ENCODE assay signal across 2 cellular contexts in the genomic region with DNA sequence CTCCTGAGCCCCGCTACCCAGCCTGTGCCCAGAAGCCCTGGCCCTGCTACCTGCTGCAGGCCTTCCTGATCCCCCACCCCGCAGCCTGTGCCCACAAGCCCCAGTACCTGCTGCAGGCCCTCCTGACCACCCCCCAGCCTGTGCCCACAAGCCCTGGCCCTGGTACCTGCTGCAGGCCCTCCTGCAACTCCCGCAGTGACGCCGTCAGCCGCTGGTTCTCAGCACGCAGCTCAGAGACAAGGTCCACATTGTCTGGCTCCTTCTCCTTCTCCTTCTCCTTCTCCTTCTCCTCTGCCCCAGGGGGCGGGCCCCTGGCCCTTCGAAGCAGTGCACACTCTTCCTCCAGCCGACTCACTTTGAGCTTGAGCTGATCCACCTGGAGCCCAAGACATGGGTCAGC.
TF ChIP-seq lines count a peak whose summit lies in the region.

No MANE protein-coding gene starts in this region.

TF ChIP-seq in A549, 52 proteins besides CTCF, POLR2A, EP300 and RAD21 (continued from another document):
- TF ChIP-seq, protein P1, sequence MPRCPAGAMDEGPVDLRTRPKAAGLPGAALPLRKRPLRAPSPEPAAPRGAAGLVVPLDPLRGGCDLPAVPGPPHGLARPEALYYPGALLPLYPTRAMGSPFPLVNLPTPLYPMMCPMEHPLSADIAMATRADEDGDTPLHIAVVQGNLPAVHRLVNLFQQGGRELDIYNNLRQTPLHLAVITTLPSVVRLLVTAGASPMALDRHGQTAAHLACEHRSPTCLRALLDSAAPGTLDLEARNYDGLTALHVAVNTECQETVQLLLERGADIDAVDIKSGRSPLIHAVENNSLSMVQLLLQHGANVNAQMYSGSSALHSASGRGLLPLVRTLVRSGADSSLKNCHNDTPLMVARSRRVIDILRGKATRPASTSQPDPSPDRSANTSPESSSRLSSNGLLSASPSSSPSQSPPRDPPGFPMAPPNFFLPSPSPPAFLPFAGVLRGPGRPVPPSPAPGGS (IDR thresholded peaks at IDR 0.05): no peak
- TF ChIP-seq KDM1A (IDR thresholded peaks at IDR 0.05; ENCODE audit: low read depth) (no peak), ZNF302 (CRISPR knock-in tag; IDR thresholded peaks at IDR 0.05) (no peak), EHF (CRISPR knock-in tag; IDR thresholded peaks at IDR 0.05) (no peak), ZC3H11A (IDR thresholded peaks at IDR 0.05) (no peak), SMC3 (IDR thresholded peaks at IDR 0.05) (no peak), FOXS1 (CRISPR knock-in tag; IDR thresholded peaks at IDR 0.05) (no peak)

TF ChIP-seq in SK-N-SH treated with all-trans-retinoic acid at 6 μM for 48 hours, 23 proteins besides CTCF, POLR2A, EP300 and RAD21 (continued from another document):
- TF ChIP-seq, protein P2, sequence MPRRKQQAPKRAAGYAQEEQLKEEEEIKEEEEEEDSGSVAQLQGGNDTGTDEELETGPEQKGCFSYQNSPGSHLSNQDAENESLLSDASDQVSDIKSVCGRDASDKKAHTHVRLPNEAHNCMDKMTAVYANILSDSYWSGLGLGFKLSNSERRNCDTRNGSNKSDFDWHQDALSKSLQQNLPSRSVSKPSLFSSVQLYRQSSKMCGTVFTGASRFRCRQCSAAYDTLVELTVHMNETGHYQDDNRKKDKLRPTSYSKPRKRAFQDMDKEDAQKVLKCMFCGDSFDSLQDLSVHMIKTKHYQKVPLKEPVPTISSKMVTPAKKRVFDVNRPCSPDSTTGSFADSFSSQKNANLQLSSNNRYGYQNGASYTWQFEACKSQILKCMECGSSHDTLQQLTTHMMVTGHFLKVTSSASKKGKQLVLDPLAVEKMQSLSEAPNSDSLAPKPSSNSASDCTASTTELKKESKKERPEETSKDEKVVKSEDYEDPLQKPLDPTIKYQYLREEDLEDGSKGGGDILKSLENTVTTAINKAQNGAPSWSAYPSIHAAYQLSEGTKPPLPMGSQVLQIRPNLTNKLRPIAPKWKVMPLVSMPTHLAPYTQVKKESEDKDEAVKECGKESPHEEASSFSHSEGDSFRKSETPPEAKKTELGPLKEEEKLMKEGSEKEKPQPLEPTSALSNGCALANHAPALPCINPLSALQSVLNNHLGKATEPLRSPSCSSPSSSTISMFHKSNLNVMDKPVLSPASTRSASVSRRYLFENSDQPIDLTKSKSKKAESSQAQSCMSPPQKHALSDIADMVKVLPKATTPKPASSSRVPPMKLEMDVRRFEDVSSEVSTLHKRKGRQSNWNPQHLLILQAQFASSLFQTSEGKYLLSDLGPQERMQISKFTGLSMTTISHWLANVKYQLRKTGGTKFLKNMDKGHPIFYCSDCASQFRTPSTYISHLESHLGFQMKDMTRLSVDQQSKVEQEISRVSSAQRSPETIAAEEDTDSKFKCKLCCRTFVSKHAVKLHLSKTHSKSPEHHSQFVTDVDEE (CRISPR knock-in tag; IDR thresholded peaks at IDR 0.05): no peak
- TF ChIP-seq ZFP30 (CRISPR knock-in tag; IDR thresholded peaks at IDR 0.05) (no peak), ZC3H10 (CRISPR knock-in tag; IDR thresholded peaks at IDR 0.05) (no peak), ZNF8 (CRISPR knock-in tag; IDR thresholded peaks at IDR 0.05) (no peak), OSR1 (CRISPR knock-in tag; IDR thresholded peaks at IDR 0.05) (no peak), ZNF565 (CRISPR knock-in tag; conservative IDR thresholded peaks at IDR 0.05; ENCODE audit: low read depth) (no peak), PPARA (CRISPR knock-in tag; IDR thresholded peaks at IDR 0.05; ENCODE audit: borderline replicate concordance) (no peak), ISL1 (CRISPR knock-in tag; IDR thresholded peaks at IDR 0.05) (no peak)
- TF ChIP-seq, protein P3, sequence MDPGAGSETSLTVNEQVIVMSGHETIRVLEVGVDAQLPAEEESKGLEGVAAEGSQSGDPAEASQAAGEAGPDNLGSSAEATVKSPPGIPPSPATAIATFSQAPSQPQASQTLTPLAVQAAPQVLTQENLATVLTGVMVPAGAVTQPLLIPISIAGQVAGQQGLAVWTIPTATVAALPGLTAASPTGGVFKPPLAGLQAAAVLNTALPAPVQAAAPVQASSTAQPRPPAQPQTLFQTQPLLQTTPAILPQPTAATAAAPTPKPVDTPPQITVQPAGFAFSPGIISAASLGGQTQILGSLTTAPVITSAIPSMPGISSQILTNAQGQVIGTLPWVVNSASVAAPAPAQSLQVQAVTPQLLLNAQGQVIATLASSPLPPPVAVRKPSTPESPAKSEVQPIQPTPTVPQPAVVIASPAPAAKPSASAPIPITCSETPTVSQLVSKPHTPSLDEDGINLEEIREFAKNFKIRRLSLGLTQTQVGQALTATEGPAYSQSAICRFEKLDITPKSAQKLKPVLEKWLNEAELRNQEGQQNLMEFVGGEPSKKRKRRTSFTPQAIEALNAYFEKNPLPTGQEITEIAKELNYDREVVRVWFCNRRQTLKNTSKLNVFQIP (CRISPR knock-in tag; IDR thresholded peaks at IDR 0.05; ENCODE audit: borderline replicate concordance, low read depth): no peak
- TF ChIP-seq, protein P4, sequence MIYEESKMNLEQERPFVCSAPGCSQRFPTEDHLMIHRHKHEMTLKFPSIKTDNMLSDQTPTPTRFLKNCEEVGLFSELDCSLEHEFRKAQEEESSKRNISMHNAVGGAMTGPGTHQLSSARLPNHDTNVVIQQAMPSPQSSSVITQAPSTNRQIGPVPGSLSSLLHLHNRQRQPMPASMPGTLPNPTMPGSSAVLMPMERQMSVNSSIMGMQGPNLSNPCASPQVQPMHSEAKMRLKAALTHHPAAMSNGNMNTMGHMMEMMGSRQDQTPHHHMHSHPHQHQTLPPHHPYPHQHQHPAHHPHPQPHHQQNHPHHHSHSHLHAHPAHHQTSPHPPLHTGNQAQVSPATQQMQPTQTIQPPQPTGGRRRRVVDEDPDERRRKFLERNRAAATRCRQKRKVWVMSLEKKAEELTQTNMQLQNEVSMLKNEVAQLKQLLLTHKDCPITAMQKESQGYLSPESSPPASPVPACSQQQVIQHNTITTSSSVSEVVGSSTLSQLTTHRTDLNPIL (CRISPR knock-in tag; IDR thresholded peaks at IDR 0.05; ENCODE audit: low read depth): no peak
- TF ChIP-seq, protein P5, sequence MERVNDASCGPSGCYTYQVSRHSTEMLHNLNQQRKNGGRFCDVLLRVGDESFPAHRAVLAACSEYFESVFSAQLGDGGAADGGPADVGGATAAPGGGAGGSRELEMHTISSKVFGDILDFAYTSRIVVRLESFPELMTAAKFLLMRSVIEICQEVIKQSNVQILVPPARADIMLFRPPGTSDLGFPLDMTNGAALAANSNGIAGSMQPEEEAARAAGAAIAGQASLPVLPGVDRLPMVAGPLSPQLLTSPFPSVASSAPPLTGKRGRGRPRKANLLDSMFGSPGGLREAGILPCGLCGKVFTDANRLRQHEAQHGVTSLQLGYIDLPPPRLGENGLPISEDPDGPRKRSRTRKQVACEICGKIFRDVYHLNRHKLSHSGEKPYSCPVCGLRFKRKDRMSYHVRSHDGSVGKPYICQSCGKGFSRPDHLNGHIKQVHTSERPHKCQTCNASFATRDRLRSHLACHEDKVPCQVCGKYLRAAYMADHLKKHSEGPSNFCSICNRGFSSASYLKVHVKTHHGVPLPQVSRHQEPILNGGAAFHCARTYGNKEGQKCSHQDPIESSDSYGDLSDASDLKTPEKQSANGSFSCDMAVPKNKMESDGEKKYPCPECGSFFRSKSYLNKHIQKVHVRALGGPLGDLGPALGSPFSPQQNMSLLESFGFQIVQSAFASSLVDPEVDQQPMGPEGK (CRISPR knock-in tag; IDR thresholded peaks at IDR 0.05; ENCODE audit: borderline replicate concordance): no peak
